ENCODE assay signal across 21 cellular contexts in the genomic region with DNA sequence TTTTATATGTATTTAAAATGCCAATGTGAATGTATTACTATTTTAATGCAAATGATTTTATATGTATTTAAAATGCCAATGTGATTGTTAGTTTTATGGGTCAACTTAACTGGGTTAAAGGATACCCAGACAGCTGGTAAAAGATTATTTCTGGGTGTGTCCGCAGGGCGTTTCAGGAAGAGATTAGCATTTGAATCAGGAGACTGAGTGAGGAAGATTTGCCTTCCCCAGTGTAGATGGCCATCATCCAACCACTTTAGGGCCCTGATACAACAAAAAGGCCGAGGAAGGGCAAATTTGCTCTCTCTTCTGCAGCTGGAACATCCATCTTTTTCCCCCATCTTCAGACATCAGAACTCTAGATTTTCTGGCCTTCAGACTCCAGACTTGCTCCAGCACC.
DNase-seq lines count a peak whose midpoint lies in the region; ATAC-seq, FAIRE-seq and TF ChIP-seq lines count a peak whose summit lies in the region.
"Had no signal": no experiment of that assay in that cellular context is flagged by ENCODE, and none has a peak within 500 bp of the region (broad histone marks: within the 10 kb centered on the region; RNA-seq: fewer than 3 reads in every experiment).

No MANE protein-coding gene starts in this region.

- DNase-seq in LoVo (ENCODE audit: low spot score), result peak; percentile 48
- DNase-seq in WTC11 (ENCODE audit: low spot score), result no peak
- DNase-seq in pancreas, result no peak
- DNase-seq in hippocampal formation (lab: John Stamatoyannopoulos, UW), result no peak
- no peak for DNase-seq in activated CD4-positive, alpha-beta memory T cell treated with anti-CD3 and anti-CD28 coated beads, Interleukin-2, amount 10 ng/mL, durations not matched to agents 7 days and 5 days
- no peak for DNase-seq in activated CD8-positive, alpha-beta memory T cell treated with anti-CD3 and anti-CD28 coated beads, Interleukin-2, amount 50 U/mL, for 4 hours
- DNase-seq: CD4-positive, alpha-beta T cell; COR-L47; DMS79 treated with DMSO at 0.1 percent for 48 hours; KG1; NCI-H1105; NCI-H146; NCI-H2029 treated with DMSO at 0.1 percent for 48 hours; NCI-H2171 treated with DMSO at 0.1 percent for 48 hours; NCI-H524 treated with DMSO at 0.1 percent for 48 hours; T-helper 17 cell had no signal

- ATAC-seq in WTC11, result no peak; the same call in 1 of the 2 replicates
- no peak for ATAC-seq in pancreas
- ATAC-seq: A549, GM12878, T-helper 17 cell had no signal

- H3K4me3 Mint-ChIP-seq in WTC11, result no peak overlapping the region
- H3K4me3 Mint-ChIP-seq in activated CD4-positive, alpha-beta memory T cell treated with anti-CD3 and anti-CD28 coated beads, Interleukin-2, amount 10 ng/mL, durations not matched to agents 7 days and 5 days, result no peak overlapping the region
- H3K4me3 Mint-ChIP-seq: CD4-positive, alpha-beta T cell; T-helper 17 cell had no signal

- peak overlapping the region; percentile 38; the same call in 1 of the 2 replicates for H3K27ac Mint-ChIP-seq in WTC11
- no peak overlapping the region for H3K27ac Mint-ChIP-seq in activated CD4-positive, alpha-beta memory T cell treated with anti-CD3 and anti-CD28 coated beads, Interleukin-2, amount 10 ng/mL, durations not matched to agents 7 days and 5 days
- H3K27ac Mint-ChIP-seq: CD4-positive, alpha-beta T cell; T-helper 17 cell had no signal

- H3K4me3 ChIP-seq in pancreas, result no peak overlapping the region
- H3K4me3 ChIP-seq: A549, GM12878, SJSA1 had no signal

- POLR2A ChIA-PET in WTC11 (lab: Charles Lee), result no interaction called here
- POLR2A ChIA-PET in activated CD4-positive, alpha-beta memory T cell treated with anti-CD3 and anti-CD28 coated beads, Interleukin-2, amount 10 ng/mL, durations not matched to agents 7 days and 5 days (lab: Charles Lee), result no interaction called here

- no peaks in the 10 kb centered on the region for H3K9me3 ChIP-seq in pancreas
- H3K9me3 ChIP-seq: A549, SJSA1 had no signal

- intact Hi-C loops in pancreas (cut with DNase I), result no loop called here

- 69 to 75% methylated on average over 3 of the region's 3 CpGs for WGBS in pancreas, 2 donors

- peaks cover 18% of the 10 kb centered on the region for H3K4me1 Mint-ChIP-seq in WTC11
- peaks cover 1% of the 10 kb centered on the region for H3K4me1 Mint-ChIP-seq in activated CD4-positive, alpha-beta memory T cell treated with anti-CD3 and anti-CD28 coated beads, Interleukin-2, amount 10 ng/mL, durations not matched to agents 7 days and 5 days
- H3K4me1 Mint-ChIP-seq: T-helper 17 cell had no signal

- TF ChIP-seq CTCF in WTC11 (IDR thresholded peaks at IDR 0.05) (no peak), pancreas (IDR thresholded peaks at IDR 0.05) (no peak)

- H3K36me3 Mint-ChIP-seq in WTC11, result no peaks in the 10 kb centered on the region
- H3K36me3 Mint-ChIP-seq in activated CD4-positive, alpha-beta memory T cell treated with anti-CD3 and anti-CD28 coated beads, Interleukin-2, amount 10 ng/mL, durations not matched to agents 7 days and 5 days (ENCODE audit: low read depth), result no peaks in the 10 kb centered on the region

- H3K27me3 Mint-ChIP-seq in WTC11 (ENCODE audit: low read depth), result peaks cover 3% of the 10 kb centered on the region; the same call in 1 of the 2 replicates
- H3K27me3 Mint-ChIP-seq in activated CD4-positive, alpha-beta memory T cell treated with anti-CD3 and anti-CD28 coated beads, Interleukin-2, amount 10 ng/mL, durations not matched to agents 7 days and 5 days, result peaks cover 6% of the 10 kb centered on the region

- H3K9me3 Mint-ChIP-seq in WTC11, result peaks cover 8% of the 10 kb centered on the region; the same call in 1 of the 2 replicates
- no peaks in the 10 kb centered on the region for H3K9me3 Mint-ChIP-seq in activated CD4-positive, alpha-beta memory T cell treated with anti-CD3 and anti-CD28 coated beads, Interleukin-2, amount 10 ng/mL, durations not matched to agents 7 days and 5 days
- H3K9me3 Mint-ChIP-seq: CD4-positive, alpha-beta T cell had no signal

- no peak overlapping the region for H3K27ac ChIP-seq in pancreas
- H3K27ac ChIP-seq: A549, HL-60, SJSA1 had no signal

- FAIRE-seq in G401.6 (lab: Jason Lieb, UNC), result peak; percentile 68
- FAIRE-seq in pancreas (lab: Jason Lieb, UNC), result peak; percentile 65
- FAIRE-seq: A549, GM12878 had no signal

- H3K27me3 ChIP-seq in pancreas, result no peaks in the 10 kb centered on the region
- H3K27me3 ChIP-seq: SJSA1 had no signal

- H3K36me3 ChIP-seq in pancreas, result no peaks in the 10 kb centered on the region
- H3K36me3 ChIP-seq: SJSA1 had no signal

- CTCF ChIA-PET in WTC11 (lab: Charles Lee), result no interaction called here
- CTCF ChIA-PET in activated CD4-positive, alpha-beta memory T cell treated with anti-CD3 and anti-CD28 coated beads, Interleukin-2, amount 10 ng/mL, durations not matched to agents 7 days and 5 days (lab: Charles Lee), result no interaction called here

- H3K4me1 ChIP-seq in pancreas, result no peaks in the 10 kb centered on the region
- H3K4me1 ChIP-seq: SJSA1 had no signal

TF ChIP-seq in WTC11, 78 proteins besides CTCF, POLR2A, EP300 and RAD21:
- TF ChIP-seq, protein P1, sequence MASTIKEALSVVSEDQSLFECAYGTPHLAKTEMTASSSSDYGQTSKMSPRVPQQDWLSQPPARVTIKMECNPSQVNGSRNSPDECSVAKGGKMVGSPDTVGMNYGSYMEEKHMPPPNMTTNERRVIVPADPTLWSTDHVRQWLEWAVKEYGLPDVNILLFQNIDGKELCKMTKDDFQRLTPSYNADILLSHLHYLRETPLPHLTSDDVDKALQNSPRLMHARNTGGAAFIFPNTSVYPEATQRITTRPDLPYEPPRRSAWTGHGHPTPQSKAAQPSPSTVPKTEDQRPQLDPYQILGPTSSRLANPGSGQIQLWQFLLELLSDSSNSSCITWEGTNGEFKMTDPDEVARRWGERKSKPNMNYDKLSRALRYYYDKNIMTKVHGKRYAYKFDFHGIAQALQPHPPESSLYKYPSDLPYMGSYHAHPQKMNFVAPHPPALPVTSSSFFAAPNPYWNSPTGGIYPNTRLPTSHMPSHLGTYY (CRISPR knock-in tag; IDR thresholded peaks at IDR 0.05), result no peak
- TF ChIP-seq MXD4 (CRISPR knock-in tag; IDR thresholded peaks at IDR 0.05; ENCODE audit: borderline replicate concordance) (no peak), RELA (CRISPR knock-in tag; IDR thresholded peaks at IDR 0.05; ENCODE audit: borderline replicate concordance) (no peak), TCF7 (CRISPR knock-in tag; IDR thresholded peaks at IDR 0.05; ENCODE audit: low read depth) (no peak), CREB1 (CRISPR knock-in tag; IDR thresholded peaks at IDR 0.05) (no peak), FOXK1 (CRISPR knock-in tag; IDR thresholded peaks at IDR 0.05) (no peak), NR1H2 (CRISPR knock-in tag; IDR thresholded peaks at IDR 0.05) (no peak), OVOL2 (CRISPR knock-in tag; IDR thresholded peaks at IDR 0.05; ENCODE audit: borderline replicate concordance) (no peak), ZNF121 (CRISPR knock-in tag; IDR thresholded peaks at IDR 0.05) (no peak), ATF2 (CRISPR knock-in tag; IDR thresholded peaks at IDR 0.05; ENCODE audit: borderline replicate concordance, low read depth) (no peak), KAT7 (CRISPR knock-in tag; IDR thresholded peaks at IDR 0.05; ENCODE audit: borderline replicate concordance) (no peak), ZBTB21 (CRISPR knock-in tag; IDR thresholded peaks at IDR 0.05; ENCODE audit: borderline replicate concordance) (no peak), ATF3 (CRISPR knock-in tag; conservative IDR thresholded peaks at IDR 0.05) (no peak), TP53 (CRISPR knock-in tag; IDR thresholded peaks at IDR 0.05) (no peak), ELF4 (CRISPR knock-in tag; IDR thresholded peaks at IDR 0.05; ENCODE audit: low read depth) (no peak)
- TF ChIP-seq, protein P2, sequence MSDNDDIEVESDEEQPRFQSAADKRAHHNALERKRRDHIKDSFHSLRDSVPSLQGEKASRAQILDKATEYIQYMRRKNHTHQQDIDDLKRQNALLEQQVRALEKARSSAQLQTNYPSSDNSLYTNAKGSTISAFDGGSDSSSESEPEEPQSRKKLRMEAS (CRISPR knock-in tag; IDR thresholded peaks at IDR 0.05), result no peak
- TF ChIP-seq, protein P3, sequence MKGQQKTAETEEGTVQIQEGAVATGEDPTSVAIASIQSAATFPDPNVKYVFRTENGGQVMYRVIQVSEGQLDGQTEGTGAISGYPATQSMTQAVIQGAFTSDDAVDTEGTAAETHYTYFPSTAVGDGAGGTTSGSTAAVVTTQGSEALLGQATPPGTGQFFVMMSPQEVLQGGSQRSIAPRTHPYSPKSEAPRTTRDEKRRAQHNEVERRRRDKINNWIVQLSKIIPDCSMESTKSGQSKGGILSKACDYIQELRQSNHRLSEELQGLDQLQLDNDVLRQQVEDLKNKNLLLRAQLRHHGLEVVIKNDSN (CRISPR knock-in tag; IDR thresholded peaks at IDR 0.05), result no peak
- TF ChIP-seq, protein P4, sequence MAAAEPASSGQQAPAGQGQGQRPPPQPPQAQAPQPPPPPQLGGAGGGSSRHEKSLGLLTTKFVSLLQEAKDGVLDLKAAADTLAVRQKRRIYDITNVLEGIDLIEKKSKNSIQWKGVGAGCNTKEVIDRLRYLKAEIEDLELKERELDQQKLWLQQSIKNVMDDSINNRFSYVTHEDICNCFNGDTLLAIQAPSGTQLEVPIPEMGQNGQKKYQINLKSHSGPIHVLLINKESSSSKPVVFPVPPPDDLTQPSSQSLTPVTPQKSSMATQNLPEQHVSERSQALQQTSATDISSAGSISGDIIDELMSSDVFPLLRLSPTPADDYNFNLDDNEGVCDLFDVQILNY (CRISPR knock-in tag; IDR thresholded peaks at IDR 0.05), result no peak
TF ChIP-seq in WTC11: peak in this region for 0.
